10 cellular contexts compared by ENCODE assay signal in the genomic region with DNA sequence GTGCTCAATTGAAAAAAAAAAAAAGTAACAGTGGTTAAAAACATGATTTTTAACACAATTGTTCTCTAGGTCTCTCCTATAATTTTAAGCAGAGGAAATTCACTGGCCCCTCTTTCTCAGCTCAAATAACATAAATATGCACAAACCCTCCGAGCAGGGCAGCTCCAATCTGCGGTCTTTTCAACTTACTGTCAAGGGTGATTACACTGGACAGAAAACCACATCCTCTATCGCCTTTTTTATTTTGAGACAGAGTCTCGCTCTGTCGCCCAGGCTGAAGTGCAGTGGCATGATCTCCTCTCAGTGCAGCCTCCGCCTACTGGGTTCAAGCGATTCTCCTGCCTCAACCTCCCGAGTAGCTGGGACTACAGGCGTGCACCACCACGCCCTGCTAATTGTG. TPM values are rescaled to one million over a fixed set of nuclear protein-coding genes. Genes with fewer than 3 reads are reported as not detected.
DNase-seq lines count a peak whose midpoint lies in the region; ATAC-seq and TF ChIP-seq lines count a peak whose summit lies in the region.
"Had no signal": no experiment of that assay in that cellular context is flagged by ENCODE, and none has a peak within 500 bp of the region (broad histone marks: within the 10 kb centered on the region; RNA-seq: fewer than 3 reads in every experiment).

No MANE protein-coding gene starts in this region.

- CTCF ChIA-PET in activated CD4-positive, alpha-beta memory T cell treated with anti-CD3 and anti-CD28 coated beads, Interleukin-2, amount 10 ng/mL, durations not matched to agents 7 days and 5 days (lab: Charles Lee), result interaction anchor here (1.2 to 1.9 kb wide), 2 partner anchors 12 to 43 kb away, joined by 3 to 8 read pairs; no protein-coding TSS in a partner anchor

- H3K27me3 Mint-ChIP-seq in type B pancreatic cell, result peaks cover 8% of the 10 kb centered on the region
- H3K27me3 Mint-ChIP-seq in activated CD4-positive, alpha-beta memory T cell treated with anti-CD3 and anti-CD28 coated beads, Interleukin-2, amount 10 ng/mL, durations not matched to agents 7 days and 5 days, result peaks cover 25% of the 10 kb centered on the region
- peaks cover 17% of the 10 kb centered on the region for H3K27me3 Mint-ChIP-seq in activated T-cell treated with anti-CD3 and anti-CD28 coated beads, Interleukin-2, amount 50 U/mL, for 4 hours (ENCODE audit: low read depth)

- POLR2A ChIA-PET in activated CD4-positive, alpha-beta memory T cell treated with anti-CD3 and anti-CD28 coated beads, Interleukin-2, amount 10 ng/mL, durations not matched to agents 7 days and 5 days (lab: Charles Lee), result no interaction called here

- peak; percentile 84 for ATAC-seq in HG02884 (IDR thresholded peaks at IDR 0.05; ENCODE audit: unreplicated experiment)
- no peak for ATAC-seq in activated T-cell treated with anti-CD3 and anti-CD28 coated beads, Interleukin-2, amount 50 U/mL, for 4 hours

- no peak overlapping the region for H3K27ac Mint-ChIP-seq in type B pancreatic cell
- no peak overlapping the region for H3K27ac Mint-ChIP-seq in activated CD4-positive, alpha-beta memory T cell treated with anti-CD3 and anti-CD28 coated beads, Interleukin-2, amount 10 ng/mL, durations not matched to agents 7 days and 5 days

- TF ChIP-seq POLR2A in NB4 (IDR thresholded peaks at IDR 0.05; ENCODE audit: extremely low read depth, insufficient read length), result no peak

- H3K36me3 Mint-ChIP-seq in type B pancreatic cell, result no peaks in the 10 kb centered on the region
- H3K36me3 Mint-ChIP-seq in activated CD4-positive, alpha-beta memory T cell treated with anti-CD3 and anti-CD28 coated beads, Interleukin-2, amount 10 ng/mL, durations not matched to agents 7 days and 5 days (ENCODE audit: low read depth), result no peaks in the 10 kb centered on the region
- no peaks in the 10 kb centered on the region for H3K36me3 Mint-ChIP-seq in activated T-cell treated with anti-CD3 and anti-CD28 coated beads, Interleukin-2, amount 50 U/mL, for 4 hours (ENCODE audit: insufficient read depth)

- no peaks in the 10 kb centered on the region for H3K9me3 Mint-ChIP-seq in type B pancreatic cell
- no peaks in the 10 kb centered on the region for H3K9me3 Mint-ChIP-seq in activated CD4-positive, alpha-beta memory T cell treated with anti-CD3 and anti-CD28 coated beads, Interleukin-2, amount 10 ng/mL, durations not matched to agents 7 days and 5 days
- H3K9me3 Mint-ChIP-seq in activated T-cell treated with anti-CD3 and anti-CD28 coated beads, Interleukin-2, amount 50 U/mL, for 4 hours, result no peaks in the 10 kb centered on the region

- DNase-seq in AML-193 (lab: John Stamatoyannopoulos, UW) (peak; percentile 22 to 44), GM19238 (ENCODE audit: insufficient read length, low spot score) (peak; percentile 22), NB4 (ENCODE audit: low read depth) (peak; percentile 54), type B pancreatic cell (ENCODE audit: extremely low spot score, unreplicated experiment) (no peak)
- DNase-seq in activated CD4-positive, alpha-beta memory T cell treated with anti-CD3 and anti-CD28 coated beads, Interleukin-2, amount 10 ng/mL, durations not matched to agents 7 days and 5 days, result no peak
- no peak for DNase-seq in activated T-cell treated with anti-CD3 and anti-CD28 coated beads, Interleukin-2, amount 50 U/mL, for 4 hours
- DNase-seq in activated CD4-positive, alpha-beta T cell treated with anti-CD3 and anti-CD28 coated beads for 48 hours, result no peak
- DNase-seq: ACHN; activated naive CD4-positive, alpha-beta T cell had no signal

- H3K4me3 ChIP-seq in NB4 (ENCODE audit: low read depth, low read length), result no peak overlapping the region

- H3K4me3 Mint-ChIP-seq in type B pancreatic cell, result no peak overlapping the region
- no peak overlapping the region for H3K4me3 Mint-ChIP-seq in activated CD4-positive, alpha-beta memory T cell treated with anti-CD3 and anti-CD28 coated beads, Interleukin-2, amount 10 ng/mL, durations not matched to agents 7 days and 5 days
- H3K4me3 Mint-ChIP-seq in activated T-cell treated with anti-CD3 and anti-CD28 coated beads, Interleukin-2, amount 50 U/mL, for 4 hours, result no peak overlapping the region

- no peaks in the 10 kb centered on the region for H3K4me1 Mint-ChIP-seq in type B pancreatic cell (ENCODE audit: unreplicated experiment)
- peaks cover 4% of the 10 kb centered on the region for H3K4me1 Mint-ChIP-seq in activated CD4-positive, alpha-beta memory T cell treated with anti-CD3 and anti-CD28 coated beads, Interleukin-2, amount 10 ng/mL, durations not matched to agents 7 days and 5 days
- H3K4me1 Mint-ChIP-seq in activated T-cell treated with anti-CD3 and anti-CD28 coated beads, Interleukin-2, amount 50 U/mL, for 4 hours (ENCODE audit: low read depth), result peaks cover 4% of the 10 kb centered on the region

- no peak for TF ChIP-seq CTCF in NB4 (IDR thresholded peaks at IDR 0.05; ENCODE audit: low read depth, low read length)
- no peak for TF ChIP-seq CTCF in type B pancreatic cell (conservative IDR thresholded peaks at IDR 0.05)

RNA-seq across cellular contexts. Expression of gene GABARAPL1, which starts 16.5 kb away (rescaled TPM):
- 43.5 and 252 TPM in 2 replicates for total RNA-seq in type B pancreatic cell (ENCODE audit: low replicate concordance)
- total RNA-seq in activated CD4-positive, alpha-beta memory T cell treated with anti-CD3 and anti-CD28 coated beads, Interleukin-2, amount 10 ng/mL, durations not matched to agents 7 days and 5 days, result 10 to 100 TPM; 13.1 to 14.0 TPM
- 10 to 100 TPM in 1 of 3 donors, 1 to 10 TPM in 2; 6.3 to 10.4 (median 9.3) TPM for total RNA-seq in activated T-cell treated with anti-CD3 and anti-CD28 coated beads, Interleukin-2, amount 50 U/mL, for 4 hours

RNA-seq across cellular contexts. Expression of gene TMEM52B, which starts 17.4 kb away (rescaled TPM):
- total RNA-seq in type B pancreatic cell (ENCODE audit: low replicate concordance), result 0.68 and 3.4 TPM in 2 replicates
- not detected for total RNA-seq in activated CD4-positive, alpha-beta memory T cell treated with anti-CD3 and anti-CD28 coated beads, Interleukin-2, amount 10 ng/mL, durations not matched to agents 7 days and 5 days
- not detected for total RNA-seq in activated T-cell treated with anti-CD3 and anti-CD28 coated beads, Interleukin-2, amount 50 U/mL, for 4 hours

RNA-seq across cellular contexts. Expression of gene OLR1, which starts 24.3 kb away (rescaled TPM):
- total RNA-seq in type B pancreatic cell (ENCODE audit: low replicate concordance), result 0.19 and 2.8 TPM in 2 replicates
- total RNA-seq in activated CD4-positive, alpha-beta memory T cell treated with anti-CD3 and anti-CD28 coated beads, Interleukin-2, amount 10 ng/mL, durations not matched to agents 7 days and 5 days, result not detected
- total RNA-seq in activated T-cell treated with anti-CD3 and anti-CD28 coated beads, Interleukin-2, amount 50 U/mL, for 4 hours, result not detected

Comparison
In these comparisons a context has a peak if more than half of its experiments do, and no peak if none do; other contexts are left out.
1. DNase-seq: peak in AML-193 (2 of 2), GM19238 (single experiment) and NB4 (single experiment); none in type B pancreatic cell (single experiment), activated CD4-positive, alpha-beta memory T cell treated with anti-CD3 and anti-CD28 coated beads, Interleukin-2, amount 10 ng/mL, durations not matched to agents 7 days and 5 days (single experiment), activated T-cell treated with anti-CD3 and anti-CD28 coated beads, Interleukin-2, amount 50 U/mL, for 4 hours (single experiment) and activated CD4-positive, alpha-beta T cell treated with anti-CD3 and anti-CD28 coated beads for 48 hours (single experiment).